14 cellular contexts compared by ENCODE assay signal in genomic region chr11:67709806-67710205, GRCh38. TPM values are rescaled to one million over a fixed set of nuclear protein-coding genes. Genes with fewer than 3 reads are reported as not detected.
"Had no signal": no experiment of that assay in that cellular context is flagged by ENCODE, and none has a peak within 500 bp of the region (broad histone marks: within the 10 kb centered on the region; RNA-seq: fewer than 3 reads in every experiment).

No MANE protein-coding gene starts in this region.

RNA-seq across cellular contexts. Expression of gene ALDH3B2, which starts 35.4 kb away (rescaled TPM):
- total RNA-seq: activated B cell treated with CpG ODN at 0.5 μM for 24 hours; activated CD4-positive, alpha-beta memory T cell treated with anti-CD3 and anti-CD28 coated beads for 36 hours; activated CD4-positive, alpha-beta memory T cell treated with anti-CD3 and anti-CD28 coated beads, Interleukin-2, amount 10 ng/mL, durations not matched to agents 7 days and 5 days; activated CD4-positive, alpha-beta T cell treated with anti-CD3 and anti-CD28 coated beads for 36 hours; activated CD4-positive, alpha-beta T cell treated with anti-CD3 and anti-CD28 coated beads, Interleukin-2, amount 10 ng/mL, durations not matched to agents 24 days and 14 days; activated CD4-positive, alpha-beta T cell treated with anti-CD3 and anti-CD28 coated beads, Interleukin-2, amount 10 ng/mL, durations not matched to agents 7 days and 5 days; activated CD8-positive, alpha-beta memory T cell treated with anti-CD3 and anti-CD28 coated beads for 36 hours; activated CD8-positive, alpha-beta memory T cell treated with anti-CD3 and anti-CD28 coated beads, Interleukin-2, amount 10 ng/mL, durations not matched to agents 7 days and 5 days; activated CD8-positive, alpha-beta T cell treated with anti-CD3 and anti-CD28 coated beads for 36 hours; activated CD8-positive, alpha-beta T cell treated with anti-CD3 and anti-CD28 coated beads, Interleukin-2, amount 10 ng/mL, durations not matched to agents 7 days and 5 days; T-helper 1 cell treated with Interleukin-12 subunit alpha and Interleukin-12 subunit beta and Interleukin-4 antibody, amounts not matched to agents 30 ng/mL and 1 ng/mL, for 36 hours; T-helper 17 cell; T-helper 2 cell treated with Interferon-gamma antibody and Interleukin-4, amounts not matched to agents 100 ng/mL and 5 ng/mL, for 36 hours had no signal

RNA-seq across cellular contexts. Expression of gene ACY3, which starts 59.3 kb away (rescaled TPM):
- total RNA-seq: activated B cell treated with CpG ODN at 0.5 μM for 24 hours; activated CD4-positive, alpha-beta T cell treated with anti-CD3 and anti-CD28 coated beads, Interleukin-2, amount 10 ng/mL, durations not matched to agents 24 days and 14 days; T-helper 1 cell treated with Interleukin-12 subunit alpha and Interleukin-12 subunit beta and Interleukin-4 antibody, amounts not matched to agents 30 ng/mL and 1 ng/mL, for 36 hours; WTC11 had no signal
